In the genomic region with DNA sequence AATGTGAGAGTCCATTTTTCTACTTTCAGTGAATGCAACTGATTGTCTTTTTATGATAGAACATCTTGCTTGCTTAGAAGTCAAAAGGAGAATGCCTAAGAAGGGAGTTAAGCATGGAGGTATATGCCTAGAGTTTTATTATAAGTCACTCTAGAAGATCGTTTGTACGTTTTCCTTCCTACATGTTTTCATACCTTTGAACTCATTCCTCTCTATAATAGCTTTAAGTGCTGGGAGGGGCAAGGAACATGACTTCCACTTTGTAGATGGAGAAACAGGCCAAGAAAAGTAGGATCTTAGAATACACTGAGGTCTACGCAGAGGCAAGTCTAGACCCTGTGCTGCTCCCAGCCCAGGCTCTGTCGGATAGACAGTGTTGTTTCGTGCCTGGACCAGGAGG, we compare ENCODE assay signal across 12 cellular contexts.
DNase-seq lines count a peak whose midpoint lies in the region; ATAC-seq and TF ChIP-seq lines count a peak whose summit lies in the region.
"Had no signal": no experiment of that assay in that cellular context is flagged by ENCODE, and none has a peak within 500 bp of the region (broad histone marks: within the 10 kb centered on the region; RNA-seq: fewer than 3 reads in every experiment).

No MANE protein-coding gene starts in this region.

- no peaks in the 10 kb centered on the region for H3K27me3 Mint-ChIP-seq in CD4-positive, CD25-positive, alpha-beta regulatory T cell
- H3K27me3 Mint-ChIP-seq in T-helper 17 cell: no peaks in the 10 kb centered on the region

- H3K9me3 Mint-ChIP-seq in CD4-positive, CD25-positive, alpha-beta regulatory T cell: no peaks in the 10 kb centered on the region

- H3K4me1 ChIP-seq in CD4-positive, CD25-positive, alpha-beta regulatory T cell (ENCODE audit: control insufficient read depth, insufficient read depth, low read length, poor library complexity, severe bottlenecking): peaks cover 59% of the 10 kb centered on the region
- H3K4me1 ChIP-seq in hepatocyte (ENCODE audit: insufficient read depth): peaks cover 97% of the 10 kb centered on the region
- H3K4me1 ChIP-seq in skeletal muscle tissue (ENCODE audit: control insufficient read depth in 3 of 3, insufficient read depth in 3 of 3, low read length in 3 of 3): peaks cover 99 to 100% (median 100%) of the 10 kb centered on the region in 3 donors

- H3K4me3 ChIP-seq in CD4-positive, CD25-positive, alpha-beta regulatory T cell (ENCODE audit: low read depth, low read length): no peak overlapping the region
- H3K4me3 ChIP-seq in hepatocyte (no peak overlapping the region), skeletal muscle tissue (ENCODE audit: low read length in 3 of 3) (peak overlapping the region in 2 of 3 donors; percentile 16 to 19)

- no peak overlapping the region for H3K4me2 ChIP-seq in hepatocyte

- H3K36me3 ChIP-seq in CD4-positive, CD25-positive, alpha-beta regulatory T cell (ENCODE audit: control insufficient read depth, insufficient read depth, low read length): no peaks in the 10 kb centered on the region
- no peaks in the 10 kb centered on the region for H3K36me3 ChIP-seq in hepatocyte (replicated peaks; ENCODE audit: insufficient read depth, low read depth)
- no peaks in the 10 kb centered on the region for H3K36me3 ChIP-seq in skeletal muscle tissue (ENCODE audit: control insufficient read depth in 3 of 3, insufficient read depth in 3 of 3, low read length in 3 of 3)

- no peak for ATAC-seq in CD4-positive, CD25-positive, alpha-beta regulatory T cell (ENCODE audit: low read depth in 2 of 2)
- ATAC-seq in T-helper 17 cell: no peak
- no peak for ATAC-seq in HG03175 (IDR thresholded peaks at IDR 0.05; ENCODE audit: unreplicated experiment)

- H3K36me3 Mint-ChIP-seq in CD4-positive, CD25-positive, alpha-beta regulatory T cell: no peaks in the 10 kb centered on the region
- H3K36me3 Mint-ChIP-seq in T-helper 17 cell (ENCODE audit: low read depth): no peaks in the 10 kb centered on the region

- H2AFZ ChIP-seq in hepatocyte: no peak overlapping the region

- no peak overlapping the region for H3K27ac ChIP-seq in CD4-positive, CD25-positive, alpha-beta regulatory T cell (ENCODE audit: insufficient read depth, low read length, poor library complexity, severe bottlenecking)
- H3K27ac ChIP-seq in hepatocyte: peak overlapping the region; percentile 43
- peak overlapping the region; percentile 99 for H3K27ac ChIP-seq in skeletal muscle tissue (ENCODE audit: low read depth, low read length)

- DNase-seq in CD4-positive, CD25-positive, alpha-beta regulatory T cell: no peak
- DNase-seq in T-helper 17 cell: no peak
- DNase-seq in hepatocyte (ENCODE audit: low spot score): no peak
- no peak for DNase-seq in mucosa of gallbladder (ENCODE audit: low spot score)
- no peak for DNase-seq in NCI-H345 (lab: John Stamatoyannopoulos, UW)
- DNase-seq in RPMI8226: no peak
- DNase-seq: mesenchymal stem cell; NCI-H510A treated with DMSO at 0.1 percent for 48 hours; stimulated activated CD4-positive, alpha-beta T cell treated with anti-CD3 and anti-CD28 coated beads, Interleukin-4, amount 100 ng/mL, for 4 hours; stimulated activated naive CD4-positive, alpha-beta T cell treated with Interleukin-2 at 50 U/mL for 16 hours had no signal

- H3K27me3 ChIP-seq in CD4-positive, CD25-positive, alpha-beta regulatory T cell (ENCODE audit: control insufficient read depth, insufficient read depth, low read length): no peaks in the 10 kb centered on the region
- H3K27me3 ChIP-seq in hepatocyte: no peaks in the 10 kb centered on the region
- H3K27me3 ChIP-seq in skeletal muscle tissue (ENCODE audit: control insufficient read depth in 3 of 3, insufficient read depth in 3 of 3, low read length in 3 of 3): no peaks in the 10 kb centered on the region

- peak overlapping the region in 2 of 3 donors; percentile 75 for H3K9ac ChIP-seq in skeletal muscle tissue (ENCODE audit: low read depth in 1 of 3, low read length in 3 of 3)

- 77% methylated on average over 5 of the region's 5 CpGs for WGBS in hepatocyte (ENCODE audit: low lambda C conversion rate, missing lambda C conversion rate)

- H3K27ac Mint-ChIP-seq in CD4-positive, CD25-positive, alpha-beta regulatory T cell: peak overlapping the region; percentile 92 to 99 (median 95)
- peak overlapping the region; percentile 87 for H3K27ac Mint-ChIP-seq in T-helper 17 cell

- H3K9me2 ChIP-seq in hepatocyte (replicated peaks; ENCODE audit: insufficient read depth): no peaks in the 10 kb centered on the region

- peak overlapping the region in 2 of 4 donors; percentile 61 to 72 for H3K4me3 Mint-ChIP-seq in CD4-positive, CD25-positive, alpha-beta regulatory T cell
- H3K4me3 Mint-ChIP-seq in T-helper 17 cell: no peak overlapping the region

- peaks cover 21 to 84% (median 62%) of the 10 kb centered on the region in 4 donors for H3K4me1 Mint-ChIP-seq in CD4-positive, CD25-positive, alpha-beta regulatory T cell
- H3K4me1 Mint-ChIP-seq in T-helper 17 cell: peaks cover 45% of the 10 kb centered on the region

- H3K9me3 ChIP-seq in CD4-positive, CD25-positive, alpha-beta regulatory T cell (ENCODE audit: control insufficient read depth in 2 of 2, low read length in 2 of 2): no peaks in the 10 kb centered on the region
- H3K9me3 ChIP-seq in T-helper 17 cell (ENCODE audit: control insufficient read depth, low read length, poor library complexity, severe bottlenecking) (no peaks in the 10 kb centered on the region), hepatocyte (ENCODE audit: low read depth) (no peaks in the 10 kb centered on the region), skeletal muscle tissue (ENCODE audit: control insufficient read depth in 3 of 3, low read length in 3 of 3) (no peaks in the 10 kb centered on the region)

- peaks cover 72% of the 10 kb centered on the region for H3K79me2 ChIP-seq in hepatocyte

- no peaks in the 10 kb centered on the region for H4K20me1 ChIP-seq in hepatocyte (ENCODE audit: insufficient read depth, poor library complexity, severe bottlenecking)

- no peak for TF ChIP-seq CTCF in hepatocyte (IDR thresholded peaks at IDR 0.05; ENCODE audit: poor library complexity)

Comparison
In these comparisons a context has a peak if more than half of its experiments do, and no peak if none do; other contexts are left out.
1. H3K4me3 ChIP-seq: peak in skeletal muscle tissue (2 of 3); none in CD4-positive, CD25-positive, alpha-beta regulatory T cell (single experiment) and hepatocyte (single experiment).